2 cellular contexts compared by ENCODE assay signal in genomic region chr11:76717369-76717768, GRCh38.
A peak's percentile ranks its signal among the peaks of the same experiment; 100 is the strongest.
TF ChIP-seq lines count a peak whose summit lies in the region.

No MANE protein-coding gene starts in this region.

TF ChIP-seq in HEK293, 187 proteins besides CTCF, POLR2A, EP300 and RAD21:
- TF ChIP-seq ZNF37A (tag by site-specific recombination; IDR thresholded peaks at IDR 0.05): no peak
- no peak for TF ChIP-seq ZNF624 (tag by site-specific recombination; IDR thresholded peaks at IDR 0.05)
- TF ChIP-seq, protein P1, sequence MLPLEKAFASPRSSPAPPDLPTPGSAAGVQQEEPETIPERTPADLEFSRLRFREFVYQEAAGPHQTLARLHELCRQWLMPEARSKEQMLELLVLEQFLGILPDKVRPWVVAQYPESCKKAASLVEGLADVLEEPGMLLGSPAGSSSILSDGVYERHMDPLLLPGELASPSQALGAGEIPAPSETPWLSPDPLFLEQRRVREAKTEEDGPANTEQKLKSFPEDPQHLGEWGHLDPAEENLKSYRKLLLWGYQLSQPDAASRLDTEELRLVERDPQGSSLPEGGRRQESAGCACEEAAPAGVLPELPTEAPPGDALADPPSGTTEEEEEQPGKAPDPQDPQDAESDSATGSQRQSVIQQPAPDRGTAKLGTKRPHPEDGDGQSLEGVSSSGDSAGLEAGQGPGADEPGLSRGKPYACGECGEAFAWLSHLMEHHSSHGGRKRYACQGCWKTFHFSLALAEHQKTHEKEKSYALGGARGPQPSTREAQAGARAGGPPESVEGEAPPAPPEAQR (tag by site-specific recombination; IDR thresholded peaks at IDR 0.05): no peak
- TF ChIP-seq ZNF23 (tag by site-specific recombination; IDR thresholded peaks at IDR 0.05; ENCODE audit: borderline replicate concordance): no peak
- TF ChIP-seq GLI2 (tag by site-specific recombination; IDR thresholded peaks at IDR 0.05; ENCODE audit: borderline replicate concordance, low read depth): no peak
- TF ChIP-seq WT1 (tag by site-specific recombination; IDR thresholded peaks at IDR 0.05): no peak
- TF ChIP-seq ZNF585B (tag by site-specific recombination; IDR thresholded peaks at IDR 0.05): no peak
- peak; percentile 91 for TF ChIP-seq ZNF623 (tag by site-specific recombination; IDR thresholded peaks at IDR 0.05)
- no peak for TF ChIP-seq MEIS1 (CRISPR knock-in tag; IDR thresholded peaks at IDR 0.05; ENCODE audit: borderline replicate concordance)

TF ChIP-seq in K562, 482 proteins besides CTCF, POLR2A, EP300 and RAD21:
- TF ChIP-seq BCOR (IDR thresholded peaks at IDR 0.05) (peak; percentile 48; the same call in 1 of the 2 replicates), NR2F6 (CRISPR knock-in tag; IDR thresholded peaks at IDR 0.05) (no peak), NFYB (IDR thresholded peaks at IDR 0.05; ENCODE audit: extremely low read depth, insufficient read length) (no peak), KDM1A (IDR thresholded peaks at IDR 0.05) (peak in 1 of 2 experiments; percentile 16; a peak in 1 of 4 replicates), ZNF253 (CRISPR knock-in tag; conservative IDR thresholded peaks at IDR 0.05) (no peak), NUFIP1 (IDR thresholded peaks at IDR 0.05; ENCODE audit: partially characterized antibody) (no peak)
